1 cellular context compared by ENCODE assay signal in genomic region chr19:50741179-50741933, GRCh38.
TF ChIP-seq lines count a peak whose summit lies in the region.

No MANE protein-coding gene starts in this region.

TF ChIP-seq in K562, 482 proteins besides CTCF, POLR2A, EP300 and RAD21 (continued from another document and continues in another):
- TF ChIP-seq, protein P1, sequence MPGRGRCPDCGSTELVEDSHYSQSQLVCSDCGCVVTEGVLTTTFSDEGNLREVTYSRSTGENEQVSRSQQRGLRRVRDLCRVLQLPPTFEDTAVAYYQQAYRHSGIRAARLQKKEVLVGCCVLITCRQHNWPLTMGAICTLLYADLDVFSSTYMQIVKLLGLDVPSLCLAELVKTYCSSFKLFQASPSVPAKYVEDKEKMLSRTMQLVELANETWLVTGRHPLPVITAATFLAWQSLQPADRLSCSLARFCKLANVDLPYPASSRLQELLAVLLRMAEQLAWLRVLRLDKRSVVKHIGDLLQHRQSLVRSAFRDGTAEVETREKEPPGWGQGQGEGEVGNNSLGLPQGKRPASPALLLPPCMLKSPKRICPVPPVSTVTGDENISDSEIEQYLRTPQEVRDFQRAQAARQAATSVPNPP (IDR thresholded peaks at IDR 0.05; ENCODE audit: borderline replicate concordance, insufficient read depth, insufficient read length), result no peak
- TF ChIP-seq, protein P2, sequence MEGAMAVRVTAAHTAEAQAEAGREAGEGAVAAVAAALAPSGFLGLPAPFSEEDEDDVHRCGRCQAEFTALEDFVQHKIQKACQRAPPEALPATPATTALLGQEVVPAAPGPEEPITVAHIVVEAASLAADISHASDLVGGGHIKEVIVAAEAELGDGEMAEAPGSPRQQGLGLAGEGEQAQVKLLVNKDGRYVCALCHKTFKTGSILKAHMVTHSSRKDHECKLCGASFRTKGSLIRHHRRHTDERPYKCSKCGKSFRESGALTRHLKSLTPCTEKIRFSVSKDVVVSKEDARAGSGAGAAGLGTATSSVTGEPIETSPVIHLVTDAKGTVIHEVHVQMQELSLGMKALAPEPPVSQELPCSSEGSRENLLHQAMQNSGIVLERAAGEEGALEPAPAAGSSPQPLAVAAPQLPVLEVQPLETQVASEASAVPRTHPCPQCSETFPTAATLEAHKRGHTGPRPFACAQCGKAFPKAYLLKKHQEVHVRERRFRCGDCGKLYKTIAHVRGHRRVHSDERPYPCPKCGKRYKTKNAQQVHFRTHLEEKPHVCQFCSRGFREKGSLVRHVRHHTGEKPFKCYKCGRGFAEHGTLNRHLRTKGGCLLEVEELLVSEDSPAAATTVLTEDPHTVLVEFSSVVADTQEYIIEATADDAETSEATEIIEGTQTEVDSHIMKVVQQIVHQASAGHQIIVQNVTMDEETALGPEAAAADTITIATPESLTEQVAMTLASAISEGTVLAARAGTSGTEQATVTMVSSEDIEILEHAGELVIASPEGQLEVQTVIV (CRISPR knock-in tag; IDR thresholded peaks at IDR 0.05; ENCODE audit: borderline replicate concordance), result no peak
- TF ChIP-seq CREBBP (IDR thresholded peaks at IDR 0.05; ENCODE audit: low read depth, low read length) (no peak), ZNF77 (CRISPR knock-in tag; IDR thresholded peaks at IDR 0.05) (no peak), HNRNPL (IDR thresholded peaks at IDR 0.05; ENCODE audit: low read depth, low read length) (no peak), TCF7L2 (IDR thresholded peaks at IDR 0.05; ENCODE audit: low read depth, low read length) (no peak), ZC3H11A (IDR thresholded peaks at IDR 0.05; ENCODE audit: low read depth, low read length) (no peak), DNMT1 (IDR thresholded peaks at IDR 0.05) (no peak), TRIM24 (IDR thresholded peaks at IDR 0.05) (peak in 1 of 2 experiments; percentile 37; a peak in 1 of 4 replicates), TBP (optimal IDR thresholded peaks at IDR 0.05; ENCODE audit: low read depth, low read length) (no peak), ZNF280B (CRISPR knock-in tag; IDR thresholded peaks at IDR 0.05) (no peak), HDAC8 (tag; IDR thresholded peaks at IDR 0.05) (no peak), ZSCAN29 (IDR thresholded peaks at IDR 0.05) (no peak), NCOA2 (IDR thresholded peaks at IDR 0.05; ENCODE audit: partially characterized antibody in 2 of 2) (peak in 1 of 2 experiments; percentile 33), PCBP1 (IDR thresholded peaks at IDR 0.05; ENCODE audit: low read depth, low read length, poor library complexity, severe bottlenecking) (no peak), ZNF143 (CRISPR knock-in tag; IDR thresholded peaks at IDR 0.05) (no peak), SAFB2 (IDR thresholded peaks at IDR 0.05; ENCODE audit: borderline replicate concordance, low read depth, low read length, severe bottlenecking) (no peak), ZNF23 (CRISPR knock-in tag; IDR thresholded peaks at IDR 0.05) (no peak), ZNF79 (CRISPR knock-in tag; IDR thresholded peaks at IDR 0.05; ENCODE audit: low read depth) (no peak), ZNF609 (CRISPR knock-in tag; IDR thresholded peaks at IDR 0.05; ENCODE audit: borderline replicate concordance) (no peak), CBX3 (IDR thresholded peaks at IDR 0.05; ENCODE audit: borderline replicate concordance in 1 of 2, low read length in 2 of 2) (no peak), ZNF76 (CRISPR knock-in tag; IDR thresholded peaks at IDR 0.05; ENCODE audit: borderline replicate concordance) (no peak), SMAD1 (IDR thresholded peaks at IDR 0.05; ENCODE audit: low read depth, low read length, partially characterized antibody) (peak; percentile 65), FOSL1 (tag; conservative IDR thresholded peaks at IDR 0.05) (peak; percentile 75), SMARCE1 (IDR thresholded peaks at IDR 0.05) (peak; percentile 84), NR2F6 (CRISPR knock-in tag; IDR thresholded peaks at IDR 0.05) (no peak), CBX8 (IDR thresholded peaks at IDR 0.05; ENCODE audit: borderline replicate concordance, extremely low read depth, low read depth, low read length, poor library complexity, severe bottlenecking) (no peak), ZNF12 (CRISPR knock-in tag; IDR thresholded peaks at IDR 0.05) (peak; percentile 34; the same call in 1 of the 2 replicates), POLR2H (tag; IDR thresholded peaks at IDR 0.05; ENCODE audit: low read depth) (no peak), USF2 (CRISPR knock-in tag; IDR thresholded peaks at IDR 0.05) (no peak), SIN3B (IDR thresholded peaks at IDR 0.05; ENCODE audit: low read depth) (no peak), PTRF (tag; IDR thresholded peaks at IDR 0.05) (no peak), DACH1 (IDR thresholded peaks at IDR 0.05; ENCODE audit: partially characterized antibody) (no peak), NELFE (IDR thresholded peaks at IDR 0.05; ENCODE audit: insufficient read depth, insufficient read length) (no peak)
- TF ChIP-seq, protein P3, sequence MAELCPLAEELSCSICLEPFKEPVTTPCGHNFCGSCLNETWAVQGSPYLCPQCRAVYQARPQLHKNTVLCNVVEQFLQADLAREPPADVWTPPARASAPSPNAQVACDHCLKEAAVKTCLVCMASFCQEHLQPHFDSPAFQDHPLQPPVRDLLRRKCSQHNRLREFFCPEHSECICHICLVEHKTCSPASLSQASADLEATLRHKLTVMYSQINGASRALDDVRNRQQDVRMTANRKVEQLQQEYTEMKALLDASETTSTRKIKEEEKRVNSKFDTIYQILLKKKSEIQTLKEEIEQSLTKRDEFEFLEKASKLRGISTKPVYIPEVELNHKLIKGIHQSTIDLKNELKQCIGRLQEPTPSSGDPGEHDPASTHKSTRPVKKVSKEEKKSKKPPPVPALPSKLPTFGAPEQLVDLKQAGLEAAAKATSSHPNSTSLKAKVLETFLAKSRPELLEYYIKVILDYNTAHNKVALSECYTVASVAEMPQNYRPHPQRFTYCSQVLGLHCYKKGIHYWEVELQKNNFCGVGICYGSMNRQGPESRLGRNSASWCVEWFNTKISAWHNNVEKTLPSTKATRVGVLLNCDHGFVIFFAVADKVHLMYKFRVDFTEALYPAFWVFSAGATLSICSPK (IDR thresholded peaks at IDR 0.05; ENCODE audit: borderline replicate concordance), result no peak
- TF ChIP-seq, protein P4, sequence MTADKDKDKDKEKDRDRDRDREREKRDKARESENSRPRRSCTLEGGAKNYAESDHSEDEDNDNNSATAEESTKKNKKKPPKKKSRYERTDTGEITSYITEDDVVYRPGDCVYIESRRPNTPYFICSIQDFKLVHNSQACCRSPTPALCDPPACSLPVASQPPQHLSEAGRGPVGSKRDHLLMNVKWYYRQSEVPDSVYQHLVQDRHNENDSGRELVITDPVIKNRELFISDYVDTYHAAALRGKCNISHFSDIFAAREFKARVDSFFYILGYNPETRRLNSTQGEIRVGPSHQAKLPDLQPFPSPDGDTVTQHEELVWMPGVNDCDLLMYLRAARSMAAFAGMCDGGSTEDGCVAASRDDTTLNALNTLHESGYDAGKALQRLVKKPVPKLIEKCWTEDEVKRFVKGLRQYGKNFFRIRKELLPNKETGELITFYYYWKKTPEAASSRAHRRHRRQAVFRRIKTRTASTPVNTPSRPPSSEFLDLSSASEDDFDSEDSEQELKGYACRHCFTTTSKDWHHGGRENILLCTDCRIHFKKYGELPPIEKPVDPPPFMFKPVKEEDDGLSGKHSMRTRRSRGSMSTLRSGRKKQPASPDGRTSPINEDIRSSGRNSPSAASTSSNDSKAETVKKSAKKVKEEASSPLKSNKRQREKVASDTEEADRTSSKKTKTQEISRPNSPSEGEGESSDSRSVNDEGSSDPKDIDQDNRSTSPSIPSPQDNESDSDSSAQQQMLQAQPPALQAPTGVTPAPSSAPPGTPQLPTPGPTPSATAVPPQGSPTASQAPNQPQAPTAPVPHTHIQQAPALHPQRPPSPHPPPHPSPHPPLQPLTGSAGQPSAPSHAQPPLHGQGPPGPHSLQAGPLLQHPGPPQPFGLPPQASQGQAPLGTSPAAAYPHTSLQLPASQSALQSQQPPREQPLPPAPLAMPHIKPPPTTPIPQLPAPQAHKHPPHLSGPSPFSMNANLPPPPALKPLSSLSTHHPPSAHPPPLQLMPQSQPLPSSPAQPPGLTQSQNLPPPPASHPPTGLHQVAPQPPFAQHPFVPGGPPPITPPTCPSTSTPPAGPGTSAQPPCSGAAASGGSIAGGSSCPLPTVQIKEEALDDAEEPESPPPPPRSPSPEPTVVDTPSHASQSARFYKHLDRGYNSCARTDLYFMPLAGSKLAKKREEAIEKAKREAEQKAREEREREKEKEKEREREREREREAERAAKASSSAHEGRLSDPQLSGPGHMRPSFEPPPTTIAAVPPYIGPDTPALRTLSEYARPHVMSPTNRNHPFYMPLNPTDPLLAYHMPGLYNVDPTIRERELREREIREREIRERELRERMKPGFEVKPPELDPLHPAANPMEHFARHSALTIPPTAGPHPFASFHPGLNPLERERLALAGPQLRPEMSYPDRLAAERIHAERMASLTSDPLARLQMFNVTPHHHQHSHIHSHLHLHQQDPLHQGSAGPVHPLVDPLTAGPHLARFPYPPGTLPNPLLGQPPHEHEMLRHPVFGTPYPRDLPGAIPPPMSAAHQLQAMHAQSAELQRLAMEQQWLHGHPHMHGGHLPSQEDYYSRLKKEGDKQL (CRISPR knock-in tag; IDR thresholded peaks at IDR 0.05; ENCODE audit: borderline replicate concordance), result no peak
- TF ChIP-seq, protein P5, sequence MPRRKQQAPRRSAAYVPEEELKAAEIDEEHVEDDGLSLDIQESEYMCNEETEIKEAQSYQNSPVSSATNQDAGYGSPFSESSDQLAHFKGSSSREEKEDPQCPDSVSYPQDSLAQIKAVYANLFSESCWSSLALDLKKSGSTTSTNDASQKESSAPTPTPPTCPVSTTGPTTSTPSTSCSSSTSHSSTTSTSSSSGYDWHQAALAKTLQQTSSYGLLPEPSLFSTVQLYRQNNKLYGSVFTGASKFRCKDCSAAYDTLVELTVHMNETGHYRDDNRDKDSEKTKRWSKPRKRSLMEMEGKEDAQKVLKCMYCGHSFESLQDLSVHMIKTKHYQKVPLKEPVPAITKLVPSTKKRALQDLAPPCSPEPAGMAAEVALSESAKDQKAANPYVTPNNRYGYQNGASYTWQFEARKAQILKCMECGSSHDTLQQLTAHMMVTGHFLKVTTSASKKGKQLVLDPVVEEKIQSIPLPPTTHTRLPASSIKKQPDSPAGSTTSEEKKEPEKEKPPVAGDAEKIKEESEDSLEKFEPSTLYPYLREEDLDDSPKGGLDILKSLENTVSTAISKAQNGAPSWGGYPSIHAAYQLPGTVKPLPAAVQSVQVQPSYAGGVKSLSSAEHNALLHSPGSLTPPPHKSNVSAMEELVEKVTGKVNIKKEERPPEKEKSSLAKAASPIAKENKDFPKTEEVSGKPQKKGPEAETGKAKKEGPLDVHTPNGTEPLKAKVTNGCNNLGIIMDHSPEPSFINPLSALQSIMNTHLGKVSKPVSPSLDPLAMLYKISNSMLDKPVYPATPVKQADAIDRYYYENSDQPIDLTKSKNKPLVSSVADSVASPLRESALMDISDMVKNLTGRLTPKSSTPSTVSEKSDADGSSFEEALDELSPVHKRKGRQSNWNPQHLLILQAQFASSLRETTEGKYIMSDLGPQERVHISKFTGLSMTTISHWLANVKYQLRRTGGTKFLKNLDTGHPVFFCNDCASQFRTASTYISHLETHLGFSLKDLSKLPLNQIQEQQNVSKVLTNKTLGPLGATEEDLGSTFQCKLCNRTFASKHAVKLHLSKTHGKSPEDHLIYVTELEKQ (CRISPR knock-in tag; IDR thresholded peaks at IDR 0.05), result no peak
